Comparison of ENCODE assay signal across 8 cellular contexts in genomic region chr15:40307421-40308165, GRCh38. TPM values are rescaled to one million over a fixed set of nuclear protein-coding genes. Genes with fewer than 3 reads are reported as not detected.
A peak's percentile ranks its signal among the peaks of the same experiment; 100 is the strongest.
DNase-seq lines count a peak whose midpoint lies in the region; ATAC-seq, FAIRE-seq and TF ChIP-seq lines count a peak whose summit lies in the region.

PLCB2 (minus strand) TSS chr15:40307935; CDS start chr15:40307672, 263 bp downstream.

- no peaks in the 10 kb centered on the region for H3K9me3 Mint-ChIP-seq in stimulated activated memory B cell treated with anti-CD40 and anti-IgM and Interleukin-4, amounts not matched to agents 10 μg/mL and 1 μg/mL and 100 μg/mL, for 72 hours

- peak; percentile 87 for TF ChIP-seq POLR2A in GM12878 (IDR thresholded peaks at IDR 0.05; ENCODE audit: low read depth, low read length)

- H3K27ac Mint-ChIP-seq in stimulated activated memory B cell treated with anti-CD40 and anti-IgM and Interleukin-4, amounts not matched to agents 10 μg/mL and 1 μg/mL and 100 μg/mL, for 72 hours = peak within 1 kb of the TSS; percentile 99

- TF ChIP-seq CTCF in right atrium auricular region (IDR thresholded peaks at IDR 0.05) (peak in 1 of 2 donors; percentile 38), GM12878 (IDR thresholded peaks at IDR 0.05 in 2 of 3, conservative IDR thresholded peaks at IDR 0.05 in 1 of 3; ENCODE audit: control insufficient read depth in 2 of 3, extremely low read depth in 1 of 3, insufficient read depth in 1 of 3, low read depth in 3 of 3, low read length in 3 of 3) (peak; percentile 27 to 46 (median 39); a peak in 5 of 6 replicates)

- H2BK120ac ChIP-seq in mesenchymal stem cell (ENCODE audit: low read depth, low read length) = peak within 1 kb of the TSS; percentile 86

- H3K27me3 ChIP-seq in right atrium auricular region = no peaks in the 10 kb centered on the region
- H3K27me3 ChIP-seq in GM12878 (replicated peaks in 1 of 2; ENCODE audit: control insufficient read depth in 2 of 2, insufficient read depth in 2 of 2, low read length in 1 of 2) = peaks cover 0 to 1% of the 10 kb centered on the region in 2 experiments; a peak in 1 of 4 replicates
- H3K27me3 ChIP-seq in mesenchymal stem cell (ENCODE audit: control insufficient read depth in 1 of 2, insufficient read depth in 1 of 2, low read length in 2 of 2) = peaks cover 41 to 92% of the 10 kb centered on the region in 2 experiments

- no peak within 1 kb of the TSS for H2BK5ac ChIP-seq in mesenchymal stem cell (ENCODE audit: low read depth, low read length, poor library complexity, severe bottlenecking)

- no peaks in the 10 kb centered on the region for H3K79me2 ChIP-seq in GM12878 (ENCODE audit: control insufficient read depth, insufficient read depth, low read length)

- H3K9ac ChIP-seq in GM12878 (ENCODE audit: control insufficient read depth, insufficient read depth, low read length) = peak within 1 kb of the TSS; percentile 80
- H3K9ac ChIP-seq in mesenchymal stem cell (ENCODE audit: low read length) = no peak within 1 kb of the TSS

- peak within 1 kb of the TSS; percentile 71 to 78 for H2BK12ac ChIP-seq in mesenchymal stem cell (ENCODE audit: low read length in 2 of 2)

- POLR2A ChIA-PET in GM12878 (lab: Charles Lee) = no interaction called here

- in situ Hi-C loops in GM12878 (cut with MboI) = loop anchor here (5.0 kb wide), 1 partner anchor 50 kb away; the partner anchor contains the start of gene DISP2

- RAD21 ChIA-PET in GM12878 (lab: Charles Lee; ENCODE audit: unreplicated experiment) = interaction anchor here (0.8 to 6.8 kb wide), 7 partner anchors 12 to 201 kb away, joined by 3 to 87 read pairs (median 4); no protein-coding TSS in a partner anchor

- H3K27me3 Mint-ChIP-seq in stimulated activated memory B cell treated with anti-CD40 and anti-IgM and Interleukin-4, amounts not matched to agents 10 μg/mL and 1 μg/mL and 100 μg/mL, for 72 hours = no peaks in the 10 kb centered on the region

- peaks cover 20% of the 10 kb centered on the region for H3K36me3 Mint-ChIP-seq in stimulated activated memory B cell treated with anti-CD40 and anti-IgM and Interleukin-4, amounts not matched to agents 10 μg/mL and 1 μg/mL and 100 μg/mL, for 72 hours

- DNase-seq in Right ventricle myocardium inferior (ENCODE audit: missing footprints) (peak; percentile 81), right atrium auricular region (ENCODE audit: low spot score) (no peak), T-helper 9 cell (peak; percentile 57), GM12878 (ENCODE audit: low read depth, low spot score) (peak; percentile 16), mesenchymal stem cell (peak; percentile 58), kidney glomerular epithelial cell (lab: John Stamatoyannopoulos, UW) (no peak)

- H3K4me3 Mint-ChIP-seq in stimulated activated memory B cell treated with anti-CD40 and anti-IgM and Interleukin-4, amounts not matched to agents 10 μg/mL and 1 μg/mL and 100 μg/mL, for 72 hours = peak within 1 kb of the TSS; percentile 96

- CTCF ChIA-PET in GM12878 (lab: Yijun Ruan, JAX) = interaction anchor here (0.5 to 17.6 kb wide), 14 partner anchors 9 to 269 kb away, joined by 3 to 336 read pairs (median 6); partner anchors contain the start of genes ANKRD63, CCDC9B, INAFM2 and IVD

- H3K4me2 ChIP-seq in GM12878 (ENCODE audit: control insufficient read depth, insufficient read depth) = peak within 1 kb of the TSS; percentile 93
- no peak within 1 kb of the TSS for H3K4me2 ChIP-seq in mesenchymal stem cell (ENCODE audit: low read length, poor library complexity, severe bottlenecking)

- WGBS in GM12878 (ENCODE audit: insufficient coverage, insufficient replicate concordance, low lambda C conversion rate, missing lambda C conversion rate) = 6% methylated on average over 14 of the region's 15 CpGs
- 15% methylated on average over 13 of the region's 15 CpGs for WGBS in mesenchymal stem cell

- TF ChIP-seq RAD21 in GM12878 (IDR thresholded peaks at IDR 0.05; ENCODE audit: insufficient read depth, low read depth, low read length) = no peak

- peak within 1 kb of the TSS; percentile 94 to 96 for H3K18ac ChIP-seq in mesenchymal stem cell (ENCODE audit: low read depth in 1 of 2, low read length in 2 of 2)

- no peaks in the 10 kb centered on the region for H3K79me1 ChIP-seq in mesenchymal stem cell (replicated peaks; ENCODE audit: low read length, poor library complexity, severe bottlenecking)

- peak within 1 kb of the TSS in 1 of 2 experiments; percentile 94 for H3K14ac ChIP-seq in mesenchymal stem cell (ENCODE audit: low read length in 2 of 2)

- BruUV-seq in GM12878 (replicated peaks; lab: Mats Ljungman, UMichigan) = no TSS peak

- H3K4ac ChIP-seq in mesenchymal stem cell (ENCODE audit: low read depth in 1 of 2, low read length in 2 of 2) = peak within 1 kb of the TSS; percentile 79 to 93

- no peaks in the 10 kb centered on the region for H4K20me1 ChIP-seq in GM12878 (ENCODE audit: control insufficient read depth, insufficient read depth)

- no peak for TF ChIP-seq EP300 in GM12878 (IDR thresholded peaks at IDR 0.05; ENCODE audit: borderline replicate concordance in 1 of 2, control insufficient read depth in 1 of 2, low read depth in 2 of 2, low read length in 2 of 2)

- SMC1A ChIA-PET in GM12878 (lab: Charles Lee; ENCODE audit: uncharacterized antibody, unreplicated experiment) = interaction anchor here (1.4 to 10.0 kb wide), 8 partner anchors 13 to 272 kb away, joined by 3 to 83 read pairs (median 5); partner anchors contain the start of gene INAFM2

- H3K9me3 ChIP-seq in right atrium auricular region = no peaks in the 10 kb centered on the region
- H3K9me3 ChIP-seq in GM12878 (replicated peaks; ENCODE audit: control insufficient read depth, insufficient read depth, low read length) = no peaks in the 10 kb centered on the region
- no peaks in the 10 kb centered on the region for H3K9me3 ChIP-seq in mesenchymal stem cell (ENCODE audit: control insufficient read depth, low read length)

- H2AK5ac ChIP-seq in mesenchymal stem cell (ENCODE audit: low read length, severe bottlenecking) = no peak within 1 kb of the TSS

- intact Hi-C loops in Right ventricle myocardium inferior (cut with DNase I) (no loop called here), GM12878 (cut with micrococcal nuclease; ENCODE audit: unreplicated experiment) (no loop called here)

- peak within 1 kb of the TSS; percentile 99 for H4K91ac ChIP-seq in mesenchymal stem cell (ENCODE audit: low read length)

- peak within 1 kb of the TSS; percentile 98 for H4K8ac ChIP-seq in mesenchymal stem cell (ENCODE audit: low read length)

- no peaks in the 10 kb centered on the region for H3K36me3 ChIP-seq in right atrium auricular region
- no peaks in the 10 kb centered on the region for H3K36me3 ChIP-seq in GM12878 (ENCODE audit: control insufficient read depth in 2 of 2, insufficient read depth in 2 of 2, low read length in 1 of 2)
- no peaks in the 10 kb centered on the region for H3K36me3 ChIP-seq in mesenchymal stem cell (ENCODE audit: control insufficient read depth in 1 of 2, insufficient read depth in 2 of 2, low read depth in 1 of 2, low read length in 2 of 2)

- H3K27ac ChIP-seq in right atrium auricular region (peak within 1 kb of the TSS in 1 of 2 donors; percentile 23), GM12878 (ENCODE audit: control insufficient read depth, insufficient read depth) (peak within 1 kb of the TSS; percentile 78), mesenchymal stem cell (ENCODE audit: low read length, poor library complexity, severe bottlenecking) (no peak within 1 kb of the TSS)

- H2AFZ ChIP-seq in GM12878 (ENCODE audit: control insufficient read depth, low read depth, low read length) (peak within 1 kb of the TSS; percentile 89), mesenchymal stem cell (ENCODE audit: low read depth, low read length) (peak within 1 kb of the TSS; percentile 57)

- FAIRE-seq in GM12878 (lab: Jason Lieb, UNC) = no peak

- peak within 1 kb of the TSS in 1 of 2 experiments; percentile 61 for H3K23ac ChIP-seq in mesenchymal stem cell (ENCODE audit: low read length in 2 of 2)

- H3K4me3 ChIP-seq in right atrium auricular region = peak within 1 kb of the TSS in 1 of 2 donors; percentile 25
- H3K4me3 ChIP-seq in GM12878 = peak within 1 kb of the TSS; percentile 80
- H3K4me3 ChIP-seq in mesenchymal stem cell (ENCODE audit: insufficient read depth in 1 of 2, low read depth in 1 of 2, low read length in 2 of 2) = no peak within 1 kb of the TSS

- peaks cover 63% of the 10 kb centered on the region for H3K4me1 Mint-ChIP-seq in stimulated activated memory B cell treated with anti-CD40 and anti-IgM and Interleukin-4, amounts not matched to agents 10 μg/mL and 1 μg/mL and 100 μg/mL, for 72 hours

- H3K4me1 ChIP-seq in right atrium auricular region = peaks cover 0 to 8% of the 10 kb centered on the region in 2 donors
- H3K4me1 ChIP-seq in GM12878 (ENCODE audit: control insufficient read depth, insufficient read depth, low read length) = peaks cover 12% of the 10 kb centered on the region
- H3K4me1 ChIP-seq in mesenchymal stem cell (ENCODE audit: control insufficient read depth, insufficient read depth, low read depth, low read length) = peaks cover 18% of the 10 kb centered on the region

- peak; percentile 57 for ATAC-seq in Right ventricle myocardium inferior
- ATAC-seq in HG03469 (IDR thresholded peaks at IDR 0.05; ENCODE audit: unreplicated experiment) = peak; percentile 37
- ATAC-seq in GM12878 = peak; percentile 78
- ATAC-seq in stimulated activated memory B cell treated with anti-CD40 and anti-IgM and Interleukin-4, amounts not matched to agents 10 μg/mL and 1 μg/mL and 100 μg/mL, for 72 hours = peak; percentile 86

- H2BK15ac ChIP-seq in mesenchymal stem cell (ENCODE audit: low read depth, poor library complexity, severe bottlenecking) = peak within 1 kb of the TSS; percentile 97

RNA-seq across cellular contexts. Expression of gene PLCB2, which starts in this region (rescaled TPM):
- total RNA-seq in Right ventricle myocardium inferior (8.2 TPM), right atrium auricular region (1 to 10 TPM; 1.9 to 8.4 TPM), GM12878 (2014; rRNA removed) (18.5 and 25.2 TPM in 2 replicates), GM12878 (2014; rRNA removed; fragmentation: Illumina TruSeq; extraction: Trizol) (13.2 and 13.9 TPM in 2 replicates), GM12878 (2021) (33.8 and 39.4 TPM in 2 replicates)
- 14.1 and 15.6 TPM in 2 replicates for total RNA-seq in GM12878 (2013; cell fraction: nucleolus; rRNA removed)
- 8.1 TPM for polyA plus RNA-seq in GM12878 (2011; ENCODE audit: low read depth)
- polyA plus RNA-seq in GM12878 (2011; rRNA removed) (0.88 and 1.2 TPM in 2 replicates), GM12878 (2014; fragmentation: Illumina TruSeq; extraction: Trizol) (17.4 and 24.7 TPM in 2 replicates), GM12878 (2014; fragmentation: Nextera tagmentation; extraction: Ambion mirVana) (1 to 10 TPM; 1.3 to 2.4 TPM), GM12878 (2014; rRNA removed) (32.6 and 34.4 TPM in 2 replicates), GM12878 (2016; fragmentation: Nextera tagmentation; extraction: Ambion mirVana) (1 to 10 TPM; 6.9 to 7.4 TPM)
- 1.5 and 2.6 TPM in 2 replicates for polyA plus RNA-seq in GM12878 (2011; cell fraction: cytosol; rRNA removed)
- polyA plus RNA-seq in GM12878 (2011; cell fraction: nucleus; rRNA removed) = 10.9 and 16.6 TPM in 2 replicates
- polyA plus RNA-seq in GM12878 (2012) = 17.2 and 21.1 TPM in 2 replicates
- polyA minus RNA-seq in GM12878 (2011; rRNA and poly(A)+ RNA removed) = 0.95 and 2.7 TPM in 2 replicates
- polyA minus RNA-seq in GM12878 (2011; cell fraction: cytosol; rRNA and poly(A)+ RNA removed) = 0.67 and 3.2 TPM in 2 replicates
- polyA minus RNA-seq in GM12878 (2011; cell fraction: nucleus; rRNA and poly(A)+ RNA removed) = 2.4 and 3.3 TPM in 2 replicates
- 14.0 TPM for polyA plus RNA-seq in mesenchymal stem cell (2013, experiment 1 of 2)
- 13.9 TPM for polyA plus RNA-seq in mesenchymal stem cell (2013, experiment 2 of 2)

Comparison
In these comparisons a context has a peak if more than half of its experiments do, and no peak if none do; other contexts are left out.
1. DNase-seq: peak in Right ventricle myocardium inferior (single experiment), T-helper 9 cell (single experiment), GM12878 (single experiment) and mesenchymal stem cell (single experiment); none in right atrium auricular region (single experiment) and kidney glomerular epithelial cell (single experiment).
2. Peak in every context shown above with its lines, with median percentiles within 50 percentile points of each other: ATAC-seq.